ENCODE assay signal across 8 cellular contexts in genomic region chr1:160006312-160006940, GRCh38. TPM values are rescaled to one million over a fixed set of nuclear protein-coding genes. Genes with fewer than 3 reads are reported as not detected.
DNase-seq lines count a peak whose midpoint lies in the region; ATAC-seq and TF ChIP-seq lines count a peak whose summit lies in the region.

No MANE protein-coding gene starts in this region.

- H3K27ac ChIP-seq in colonic mucosa: no peak overlapping the region

- H3K4me3 ChIP-seq in GM06990 (replicated peaks; ENCODE audit: low read depth, low read length) (no peak overlapping the region), colonic mucosa (no peak overlapping the region)

- H3K36me3 ChIP-seq in GM06990 (ENCODE audit: control insufficient read depth, insufficient read depth, low read length) (no peaks in the 10 kb centered on the region), colonic mucosa (no peaks in the 10 kb centered on the region)

- DNase-seq in GM06990 (ENCODE audit: extremely low read depth, insufficient read length): peak; percentile 16
- DNase-seq in NCI-H345 (lab: John Stamatoyannopoulos, UW): peak; percentile 79
- DNase-seq in activated CD4-positive, alpha-beta T cell treated with anti-CD3 and anti-CD28 coated beads for 4 hours: peak; percentile 71 to 74
- DNase-seq in colonic mucosa: peak; percentile 80
- peak; percentile 67 to 72 for DNase-seq in lung microvascular endothelial cell (ENCODE audit: low read depth in 2 of 2)
- peak; percentile 22 to 47 for DNase-seq in stimulated activated CD8-positive, alpha-beta memory T cell treated with anti-CD3 and anti-CD28 coated beads, Interleukin-4, amount 100 ng/mL, for 1 hour (ENCODE audit: low read depth in 2 of 2, low spot score in 1 of 2)

- TF ChIP-seq CTCF in GM06990 (IDR thresholded peaks at IDR 0.05; ENCODE audit: insufficient read depth, low read length, poor library complexity, severe bottlenecking) (peak; percentile 97), colonic mucosa (IDR thresholded peaks at IDR 0.05) (peak; percentile 82)

- H3K9ac ChIP-seq in colonic mucosa (ENCODE audit: low read depth in 2 of 2, low read length in 2 of 2): no peak overlapping the region

- ATAC-seq in HG03095 (IDR thresholded peaks at IDR 0.05; ENCODE audit: unreplicated experiment): peak; percentile 81
- ATAC-seq in GM21528 (IDR thresholded peaks at IDR 0.05; ENCODE audit: low FRiP score, unreplicated experiment): no peak

- intact Hi-C loops in colonic mucosa (cut with DNase I): loop anchor here (1.0 to 10.0 kb wide), 3 partner anchors 71 to 212 kb away; no protein-coding TSS in a partner anchor

- H3K9me3 ChIP-seq in colonic mucosa: no peaks in the 10 kb centered on the region

- no peaks in the 10 kb centered on the region for H3K4me1 ChIP-seq in colonic mucosa

- H3K27me3 ChIP-seq in GM06990 (replicated peaks; ENCODE audit: control insufficient read depth, insufficient read depth, low read length) (peaks cover 1% of the 10 kb centered on the region), colonic mucosa (no peaks in the 10 kb centered on the region)

RNA-seq across cellular contexts. Expression of gene PIGM, which starts 25.4 kb away (rescaled TPM):
- total RNA-seq in colonic mucosa (1 to 10 TPM; 4.0 to 6.2 TPM), lung microvascular endothelial cell (2.2 and 3.4 TPM in 2 replicates)

RNA-seq across cellular contexts. Expression of gene SLAMF9, which starts 52.4 kb away (rescaled TPM):
- total RNA-seq in colonic mucosa (not detected), lung microvascular endothelial cell (not detected in 2 replicates)

Comparison
In these comparisons a context has a peak if more than half of its experiments do, and no peak if none do; other contexts are left out.
1. DNase-seq: peak in every context shown above with its lines; median percentile 80 in colonic mucosa; 79 in NCI-H345; 72 in activated CD4-positive, alpha-beta T cell treated with anti-CD3 and anti-CD28 coated beads for 4 hours; 70 in lung microvascular endothelial cell; 34 in stimulated activated CD8-positive, alpha-beta memory T cell treated with anti-CD3 and anti-CD28 coated beads, Interleukin-4, amount 100 ng/mL, for 1 hour; 16 in GM06990.